21 cellular contexts compared by ENCODE assay signal in the genomic region with DNA sequence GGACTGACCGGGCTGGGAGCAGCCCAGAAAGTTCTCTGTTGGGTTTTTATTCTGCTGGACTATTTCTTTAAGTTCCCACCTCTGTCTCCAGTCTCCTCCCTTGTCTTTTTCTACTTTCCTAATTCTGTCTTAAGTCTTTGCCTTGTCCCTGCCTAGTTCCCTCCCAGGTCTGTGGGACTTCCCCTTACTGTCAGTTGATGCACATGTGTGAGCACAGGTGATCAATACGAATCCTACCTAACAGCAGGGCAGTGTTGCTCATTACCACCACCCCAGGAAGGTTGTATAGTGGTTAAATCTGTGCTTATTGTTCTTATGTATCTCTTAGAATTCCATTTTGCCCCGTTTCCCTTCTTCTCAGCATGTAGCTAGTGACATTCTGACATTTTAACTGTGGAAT.
DNase-seq lines count a peak whose midpoint lies in the region; ATAC-seq and TF ChIP-seq lines count a peak whose summit lies in the region.
"Had no signal": no experiment of that assay in that cellular context is flagged by ENCODE, and none has a peak within 500 bp of the region (broad histone marks: within the 10 kb centered on the region; RNA-seq: fewer than 3 reads in every experiment).

No MANE protein-coding gene starts in this region.

- TF ChIP-seq CTCF in breast epithelium (IDR thresholded peaks at IDR 0.05), result no peak

- no peaks in the 10 kb centered on the region for H3K9me3 ChIP-seq in breast epithelium

- H3K4me1 ChIP-seq in breast epithelium, result no peaks in the 10 kb centered on the region

- no peak for TF ChIP-seq POLR2A in breast epithelium (IDR thresholded peaks at IDR 0.05)

- H3K36me3 ChIP-seq in H7 (replicated peaks; ENCODE audit: control insufficient read depth, insufficient read depth, low read length) (no peaks in the 10 kb centered on the region), breast epithelium (no peaks in the 10 kb centered on the region)

- H3K27me3 ChIP-seq in H7 (ENCODE audit: control insufficient read depth, insufficient read depth, low read length) (no peaks in the 10 kb centered on the region), breast epithelium (no peaks in the 10 kb centered on the region)

- H3K27ac ChIP-seq in breast epithelium, result no peak overlapping the region

- intact Hi-C loops in breast epithelium (cut with DNase I; ENCODE audit: low total_unique reads), result no loop called here

- DNase-seq in H7 (peak; percentile 2), kidney tubule cell (ENCODE audit: low spot score) (peak; percentile 31), anterior cingulate cortex (lab: John Stamatoyannopoulos, UW) (no peak), breast epithelium (ENCODE audit: low spot score in 2 of 2) (no peak), EL (no peak)
- DNase-seq: ACHN; AML-193; COR-L47; DMS153; KG1; NCI-H1436; NCI-H2029; NCI-H2171; NCI-H446; NCI-H69; NK-92 treated with Interleukin-12 subunit alpha and Interleukin-12 subunit beta, amount 100 ng/mL, for 24 hours; RPMI8226; SIG-M5 had no signal

- H3K4me3 ChIP-seq in H7 (ENCODE audit: insufficient read depth, low read depth, low read length), result no peak overlapping the region
- H3K4me3 ChIP-seq in breast epithelium, result no peak overlapping the region

- peak; percentile 45 for ATAC-seq in HG03442 (IDR thresholded peaks at IDR 0.05; ENCODE audit: unreplicated experiment)
- no peak for ATAC-seq in HG03457 (IDR thresholded peaks at IDR 0.05; ENCODE audit: unreplicated experiment)
- ATAC-seq: HepG2 had no signal

Comparison
In these comparisons a context has a peak if more than half of its experiments do, and no peak if none do; other contexts are left out.
1. DNase-seq: peak in H7 (single experiment) and kidney tubule cell (single experiment); none in anterior cingulate cortex (0 of 58), breast epithelium (0 of 2) and EL (single experiment).